Comparison of ENCODE assay signal across 1 cellular context in the genomic region with DNA sequence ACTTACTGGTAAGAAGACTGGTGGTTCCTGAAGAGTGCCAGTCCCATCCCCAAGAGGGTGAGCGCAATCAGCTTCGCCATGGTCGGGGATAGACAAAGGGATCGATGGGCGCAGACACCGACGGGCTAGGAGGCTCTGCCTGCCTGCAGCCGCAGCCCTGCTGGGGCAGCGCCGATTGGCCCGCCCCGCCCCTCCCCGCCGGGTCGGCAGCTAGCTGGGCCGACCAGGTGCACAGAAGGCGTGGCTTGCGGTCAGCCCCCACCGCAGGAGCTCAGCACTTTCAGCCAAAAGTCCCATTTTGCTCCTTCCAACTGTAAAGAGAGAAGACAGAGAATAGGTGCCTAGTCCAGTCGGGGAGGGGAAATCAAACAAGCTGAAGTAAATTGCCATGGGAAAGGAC.
A peak's percentile ranks its signal among the peaks of the same experiment; 100 is the strongest.
TF ChIP-seq lines count a peak whose summit lies in the region.

A gene (minus strand): TSS at position 137 of the 400 bp plus-strand sequence. CDS start 57 bp downstream, at position 80.

TF ChIP-seq in HepG2, 621 proteins besides CTCF, POLR2A, EP300 and RAD21 (continued from another document):
- TF ChIP-seq, protein P1, sequence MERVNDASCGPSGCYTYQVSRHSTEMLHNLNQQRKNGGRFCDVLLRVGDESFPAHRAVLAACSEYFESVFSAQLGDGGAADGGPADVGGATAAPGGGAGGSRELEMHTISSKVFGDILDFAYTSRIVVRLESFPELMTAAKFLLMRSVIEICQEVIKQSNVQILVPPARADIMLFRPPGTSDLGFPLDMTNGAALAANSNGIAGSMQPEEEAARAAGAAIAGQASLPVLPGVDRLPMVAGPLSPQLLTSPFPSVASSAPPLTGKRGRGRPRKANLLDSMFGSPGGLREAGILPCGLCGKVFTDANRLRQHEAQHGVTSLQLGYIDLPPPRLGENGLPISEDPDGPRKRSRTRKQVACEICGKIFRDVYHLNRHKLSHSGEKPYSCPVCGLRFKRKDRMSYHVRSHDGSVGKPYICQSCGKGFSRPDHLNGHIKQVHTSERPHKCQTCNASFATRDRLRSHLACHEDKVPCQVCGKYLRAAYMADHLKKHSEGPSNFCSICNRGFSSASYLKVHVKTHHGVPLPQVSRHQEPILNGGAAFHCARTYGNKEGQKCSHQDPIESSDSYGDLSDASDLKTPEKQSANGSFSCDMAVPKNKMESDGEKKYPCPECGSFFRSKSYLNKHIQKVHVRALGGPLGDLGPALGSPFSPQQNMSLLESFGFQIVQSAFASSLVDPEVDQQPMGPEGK (CRISPR knock-in tag; IDR thresholded peaks at IDR 0.05): peak; percentile 17; the same call in 1 of the 2 replicates
- TF ChIP-seq ZNF12 (CRISPR knock-in tag; IDR thresholded peaks at IDR 0.05): no peak
- no peak for TF ChIP-seq ZNF7 (CRISPR knock-in tag; IDR thresholded peaks at IDR 0.05)
- TF ChIP-seq, protein P2, sequence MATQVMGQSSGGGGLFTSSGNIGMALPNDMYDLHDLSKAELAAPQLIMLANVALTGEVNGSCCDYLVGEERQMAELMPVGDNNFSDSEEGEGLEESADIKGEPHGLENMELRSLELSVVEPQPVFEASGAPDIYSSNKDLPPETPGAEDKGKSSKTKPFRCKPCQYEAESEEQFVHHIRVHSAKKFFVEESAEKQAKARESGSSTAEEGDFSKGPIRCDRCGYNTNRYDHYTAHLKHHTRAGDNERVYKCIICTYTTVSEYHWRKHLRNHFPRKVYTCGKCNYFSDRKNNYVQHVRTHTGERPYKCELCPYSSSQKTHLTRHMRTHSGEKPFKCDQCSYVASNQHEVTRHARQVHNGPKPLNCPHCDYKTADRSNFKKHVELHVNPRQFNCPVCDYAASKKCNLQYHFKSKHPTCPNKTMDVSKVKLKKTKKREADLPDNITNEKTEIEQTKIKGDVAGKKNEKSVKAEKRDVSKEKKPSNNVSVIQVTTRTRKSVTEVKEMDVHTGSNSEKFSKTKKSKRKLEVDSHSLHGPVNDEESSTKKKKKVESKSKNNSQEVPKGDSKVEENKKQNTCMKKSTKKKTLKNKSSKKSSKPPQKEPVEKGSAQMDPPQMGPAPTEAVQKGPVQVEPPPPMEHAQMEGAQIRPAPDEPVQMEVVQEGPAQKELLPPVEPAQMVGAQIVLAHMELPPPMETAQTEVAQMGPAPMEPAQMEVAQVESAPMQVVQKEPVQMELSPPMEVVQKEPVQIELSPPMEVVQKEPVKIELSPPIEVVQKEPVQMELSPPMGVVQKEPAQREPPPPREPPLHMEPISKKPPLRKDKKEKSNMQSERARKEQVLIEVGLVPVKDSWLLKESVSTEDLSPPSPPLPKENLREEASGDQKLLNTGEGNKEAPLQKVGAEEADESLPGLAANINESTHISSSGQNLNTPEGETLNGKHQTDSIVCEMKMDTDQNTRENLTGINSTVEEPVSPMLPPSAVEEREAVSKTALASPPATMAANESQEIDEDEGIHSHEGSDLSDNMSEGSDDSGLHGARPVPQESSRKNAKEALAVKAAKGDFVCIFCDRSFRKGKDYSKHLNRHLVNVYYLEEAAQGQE (IDR thresholded peaks at IDR 0.05; ENCODE audit: borderline replicate concordance in 1 of 2, low read depth in 1 of 2, low read length in 2 of 2): no peak
